Comparison of ENCODE assay signal across 28 cellular contexts in genomic region chr11:92810423-92810822, GRCh38.
"Had no signal": no experiment of that assay in that cellular context is flagged by ENCODE, and none has a peak within 500 bp of the region (broad histone marks: within the 10 kb centered on the region; RNA-seq: fewer than 3 reads in every experiment).

No MANE protein-coding gene starts in this region.

- H3K36me3 ChIP-seq: neural progenitor cell, ovary, right lobe of liver, sigmoid colon, spleen, suprapubic skin, tibial artery, transverse colon, upper lobe of right lung, uterus had no signal

- H3K4me1 ChIP-seq: parathyroid adenoma, psoas muscle, right lobe of liver, sigmoid colon, spleen, suprapubic skin, testis, tibial artery, transverse colon, upper lobe of right lung, uterus had no signal

- H3K27ac ChIP-seq: neural progenitor cell, ovary, parathyroid adenoma, psoas muscle, right lobe of liver, sigmoid colon, spleen, suprapubic skin, testis, tibial artery, transverse colon, upper lobe of right lung, uterus had no signal

- H3K27me3 ChIP-seq: neural progenitor cell, ovary, right lobe of liver, sigmoid colon, spleen, suprapubic skin, testis, tibial artery, transverse colon, upper lobe of right lung, uterus had no signal

- DNase-seq: naive thymus-derived CD8-positive, alpha-beta T cell; nephron progenitor cell; occipital lobe; ovary; posterior cingulate gyrus; psoas muscle; right cardiac atrium; right lobe of liver; sigmoid colon; small intestine; spleen; stimulated activated CD4-positive, alpha-beta T cell treated with anti-CD3 and anti-CD28 coated beads, Interleukin-12 subunit alpha, Interleukin-12 subunit beta, amount 100 ng/mL, for 4 hours; stimulated activated CD4-positive, alpha-beta T cell treated with anti-CD3 and anti-CD28 coated beads, Interleukin-1b, Interleukin-23, amount 100 ng/mL, for 48 hours; stimulated activated CD4-positive, alpha-beta T cell treated with anti-CD3 and anti-CD28 coated beads, Interleukin-4, amount 100 ng/mL, for 1 hour; stimulated activated CD4-positive, alpha-beta T cell treated with anti-CD3 and anti-CD28 coated beads, Interleukin-4, amount 100 ng/mL, for 4 hours; stimulated activated CD8-positive, alpha-beta memory T cell treated with anti-CD3 and anti-CD28 coated beads, Interleukin-4, amount 100 ng/mL, for 48 hours; stimulated activated naive CD4-positive, alpha-beta T cell; stimulated activated naive CD8-positive, alpha-beta T cell treated with anti-CD3 and anti-CD28 coated beads, Interleukin-15, amount 100 ng/mL, for 72 hours; stimulated activated naive CD8-positive, alpha-beta T cell treated with anti-CD3 and anti-CD28 coated beads, Interleukin-15, Interleukin-2, amounts not matched to agents 100 U/mL and 50 U/mL, for 24 hours; substantia nigra; testis; tibial artery; transverse colon; upper lobe of right lung; uterus had no signal

- H3K4me3 ChIP-seq: neural progenitor cell, ovary, psoas muscle, right lobe of liver, sigmoid colon, spleen, suprapubic skin, testis, tibial artery, transverse colon, upper lobe of right lung, uterus had no signal

- H3K79me2 ChIP-seq: parathyroid adenoma had no signal

- H3K9me3 ChIP-seq: ovary, psoas muscle, right lobe of liver, sigmoid colon, suprapubic skin, testis, tibial artery, transverse colon, upper lobe of right lung, uterus had no signal

- H3K9ac ChIP-seq: neural progenitor cell, parathyroid adenoma had no signal

- H2AFZ ChIP-seq: neural progenitor cell, parathyroid adenoma had no signal

- H3K4me2 ChIP-seq: neural progenitor cell had no signal
